Comparison of ENCODE assay signal across 19 cellular contexts in genomic region chr22:17109113-17109865, GRCh38.
"Had no signal": no experiment of that assay in that cellular context is flagged by ENCODE, and none has a peak within 500 bp of the region (broad histone marks: within the 10 kb centered on the region; RNA-seq: fewer than 3 reads in every experiment).

No MANE protein-coding gene starts in this region.

- H3K4me3 ChIP-seq: coronary artery, esophagus muscularis mucosa, mucosa of descending colon, tibial nerve, uterus had no signal

- ATAC-seq: activated CD8-positive, alpha-beta T cell treated with anti-CD3 and anti-CD28 coated beads, Interleukin-2, amount 10 ng/mL, durations not matched to agents 7 days and 5 days; mucosa of descending colon; stimulated activated naive CD8-positive, alpha-beta T cell treated with anti-CD3 and anti-CD28 coated beads, Interleukin-15, Interleukin-2, amounts not matched to agents 100 U/mL and 50 U/mL, for 24 hours had no signal

- H3K9me3 ChIP-seq: esophagus muscularis mucosa, mucosa of descending colon, tibial nerve, uterus had no signal

- DNase-seq: activated CD4-positive, alpha-beta T cell treated with anti-CD3 and anti-CD28 coated beads, Interleukin-2, amount 10 ng/mL, durations not matched to agents 7 days and 5 days; activated CD8-positive, alpha-beta T cell treated with anti-CD3 and anti-CD28 coated beads, Interleukin-2, amount 10 ng/mL, durations not matched to agents 7 days and 5 days; activated naive CD4-positive, alpha-beta T cell treated with anti-CD3 and anti-CD28 coated beads, Interleukin-2, amount 10 ng/mL, durations not matched to agents 7 days and 5 days; activated T-cell treated with anti-CD3 and anti-CD28 coated beads, Interleukin-2, amount 50 U/mL, for 24 hours; brain microvascular endothelial cell; effector CD4-positive, alpha-beta T cell; mesenchymal stem cell; mucosa of descending colon; naive B cell; stimulated activated CD8-positive, alpha-beta memory T cell treated with anti-CD3 and anti-CD28 coated beads, Interleukin-4, amount 100 ng/mL, for 48 hours; stimulated activated naive CD8-positive, alpha-beta T cell treated with anti-CD3 and anti-CD28 coated beads, Interleukin-15, Interleukin-2, amounts not matched to agents 100 U/mL and 50 U/mL, for 24 hours; substantia nigra; T-helper 9 cell; uterus had no signal

- H3K36me3 ChIP-seq: uterus had no signal

- H3K9ac ChIP-seq: parathyroid adenoma had no signal

- FAIRE-seq: endothelial cell of umbilical vein had no signal

- H3K79me2 ChIP-seq: parathyroid adenoma had no signal

- H3K27ac ChIP-seq: brain microvascular endothelial cell, coronary artery, esophagus muscularis mucosa, parathyroid adenoma, tibial nerve, uterus had no signal

- H3K27me3 ChIP-seq: brain microvascular endothelial cell, tibial nerve, uterus had no signal

- H2AFZ ChIP-seq: parathyroid adenoma had no signal

- H3K4me1 ChIP-seq: esophagus muscularis mucosa, parathyroid adenoma, tibial nerve, uterus had no signal
